1 cellular context compared by ENCODE assay signal in genomic region chr9:101350285-101350684, GRCh38.
TF ChIP-seq lines count a peak whose summit lies in the region.

No MANE protein-coding gene starts in this region.

TF ChIP-seq in HepG2, 621 proteins besides CTCF, POLR2A, EP300 and RAD21 (continued from another document and continues in another):
- TF ChIP-seq, protein P1, sequence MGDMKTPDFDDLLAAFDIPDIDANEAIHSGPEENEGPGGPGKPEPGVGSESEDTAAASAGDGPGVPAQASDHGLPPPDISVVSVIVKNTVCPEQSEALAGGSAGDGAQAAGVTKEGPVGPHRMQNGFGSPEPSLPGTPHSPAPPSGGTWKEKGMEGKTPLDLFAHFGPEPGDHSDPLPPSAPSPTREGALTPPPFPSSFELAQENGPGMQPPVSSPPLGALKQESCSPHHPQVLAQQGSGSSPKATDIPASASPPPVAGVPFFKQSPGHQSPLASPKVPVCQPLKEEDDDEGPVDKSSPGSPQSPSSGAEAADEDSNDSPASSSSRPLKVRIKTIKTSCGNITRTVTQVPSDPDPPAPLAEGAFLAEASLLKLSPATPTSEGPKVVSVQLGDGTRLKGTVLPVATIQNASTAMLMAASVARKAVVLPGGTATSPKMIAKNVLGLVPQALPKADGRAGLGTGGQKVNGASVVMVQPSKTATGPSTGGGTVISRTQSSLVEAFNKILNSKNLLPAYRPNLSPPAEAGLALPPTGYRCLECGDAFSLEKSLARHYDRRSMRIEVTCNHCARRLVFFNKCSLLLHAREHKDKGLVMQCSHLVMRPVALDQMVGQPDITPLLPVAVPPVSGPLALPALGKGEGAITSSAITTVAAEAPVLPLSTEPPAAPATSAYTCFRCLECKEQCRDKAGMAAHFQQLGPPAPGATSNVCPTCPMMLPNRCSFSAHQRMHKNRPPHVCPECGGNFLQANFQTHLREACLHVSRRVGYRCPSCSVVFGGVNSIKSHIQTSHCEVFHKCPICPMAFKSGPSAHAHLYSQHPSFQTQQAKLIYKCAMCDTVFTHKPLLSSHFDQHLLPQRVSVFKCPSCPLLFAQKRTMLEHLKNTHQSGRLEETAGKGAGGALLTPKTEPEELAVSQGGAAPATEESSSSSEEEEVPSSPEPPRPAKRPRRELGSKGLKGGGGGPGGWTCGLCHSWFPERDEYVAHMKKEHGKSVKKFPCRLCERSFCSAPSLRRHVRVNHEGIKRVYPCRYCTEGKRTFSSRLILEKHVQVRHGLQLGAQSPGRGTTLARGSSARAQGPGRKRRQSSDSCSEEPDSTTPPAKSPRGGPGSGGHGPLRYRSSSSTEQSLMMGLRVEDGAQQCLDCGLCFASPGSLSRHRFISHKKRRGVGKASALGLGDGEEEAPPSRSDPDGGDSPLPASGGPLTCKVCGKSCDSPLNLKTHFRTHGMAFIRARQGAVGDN (CRISPR knock-in tag; IDR thresholded peaks at IDR 0.05): no peak
- TF ChIP-seq PATZ1 (CRISPR knock-in tag; IDR thresholded peaks at IDR 0.05) (no peak), ZNF674 (CRISPR knock-in tag; IDR thresholded peaks at IDR 0.05; ENCODE audit: low read depth) (no peak), YEATS4 (CRISPR knock-in tag; IDR thresholded peaks at IDR 0.05; ENCODE audit: borderline replicate concordance) (no peak), TEAD3 (CRISPR knock-in tag; optimal IDR thresholded peaks at IDR 0.05; ENCODE audit: borderline replicate concordance) (peak; percentile 31), ZFY (CRISPR knock-in tag; IDR thresholded peaks at IDR 0.05) (no peak), ZNF264 (CRISPR knock-in tag; IDR thresholded peaks at IDR 0.05) (0 out of 2 replicates have a peak, but pooled peaks have one; percentile 25), ISL2 (CRISPR knock-in tag; IDR thresholded peaks at IDR 0.05) (peak; percentile 76; the same call in 1 of the 2 replicates), STAG1 (CRISPR knock-in tag; IDR thresholded peaks at IDR 0.05) (peak; percentile 36), TAF1 (CRISPR knock-in tag; IDR thresholded peaks at IDR 0.05) (no peak), RBM39 (IDR thresholded peaks at IDR 0.05; ENCODE audit: low read depth, low read length, poor library complexity, severe bottlenecking) (no peak), HDAC1 (CRISPR knock-in tag; IDR thresholded peaks at IDR 0.05) (0 out of 2 replicates have a peak, but pooled peaks have one; percentile 40), NAIF1 (CRISPR knock-in tag; IDR thresholded peaks at IDR 0.05; ENCODE audit: borderline replicate concordance) (no peak), ZNF10 (CRISPR knock-in tag; IDR thresholded peaks at IDR 0.05; ENCODE audit: borderline replicate concordance, low read depth) (no peak), GATA4 (IDR thresholded peaks at IDR 0.05; ENCODE audit: borderline replicate concordance, low read depth) (no peak), KAT8 (CRISPR knock-in tag; IDR thresholded peaks at IDR 0.05) (no peak), SOX6 (IDR thresholded peaks at IDR 0.05) (no peak), SOX6 (CRISPR knock-in tag; IDR thresholded peaks at IDR 0.05) (peak; percentile 31; the same call in 1 of the 2 replicates), RFX3 (CRISPR knock-in tag; IDR thresholded peaks at IDR 0.05) (no peak), ZNF33A (CRISPR knock-in tag; IDR thresholded peaks at IDR 0.05; ENCODE audit: borderline replicate concordance) (peak; percentile 77; the same call in 1 of the 2 replicates), ZNF770 (CRISPR knock-in tag; IDR thresholded peaks at IDR 0.05) (no peak), DPF2 (CRISPR knock-in tag; IDR thresholded peaks at IDR 0.05; ENCODE audit: borderline replicate concordance, low read depth) (0 out of 2 replicates have a peak, but pooled peaks have one; percentile 21), RCOR2 (CRISPR knock-in tag; IDR thresholded peaks at IDR 0.05) (no peak), SAP130 (CRISPR knock-in tag; IDR thresholded peaks at IDR 0.05; ENCODE audit: low read depth) (no peak), ZNF678 (CRISPR knock-in tag; IDR thresholded peaks at IDR 0.05) (no peak), ZNF496 (CRISPR knock-in tag; IDR thresholded peaks at IDR 0.05; ENCODE audit: insufficient replicate concordance) (no peak), ELF3 (CRISPR knock-in tag; IDR thresholded peaks at IDR 0.05) (no peak), EHMT2 (IDR thresholded peaks at IDR 0.05; ENCODE audit: borderline replicate concordance, low read depth, low read length) (no peak), GPN1 (CRISPR knock-in tag; IDR thresholded peaks at IDR 0.05; ENCODE audit: borderline replicate concordance) (no peak), ZNF782 (CRISPR knock-in tag; IDR thresholded peaks at IDR 0.05; ENCODE audit: borderline replicate concordance) (no peak), RBM22 (optimal IDR thresholded peaks at IDR 0.05; ENCODE audit: low read length) (no peak), FOXA1 (IDR thresholded peaks at IDR 0.05) (no peak), FOXA1 (CRISPR knock-in tag; IDR thresholded peaks at IDR 0.05) (peak; percentile 71), IKZF5 (CRISPR knock-in tag; IDR thresholded peaks at IDR 0.05) (no peak), ZBTB3 (CRISPR knock-in tag; IDR thresholded peaks at IDR 0.05; ENCODE audit: borderline replicate concordance, low read depth) (no peak), PHB2 (IDR thresholded peaks at IDR 0.05; ENCODE audit: partially characterized antibody) (no peak), THAP7 (CRISPR knock-in tag; IDR thresholded peaks at IDR 0.05) (no peak), SPEN (CRISPR knock-in tag; IDR thresholded peaks at IDR 0.05; ENCODE audit: low read depth) (no peak), HNF4G (IDR thresholded peaks at IDR 0.05; ENCODE audit: borderline replicate concordance, low read depth, low read length) (0 out of 2 replicates have a peak, but pooled peaks have one; percentile 24), HNF4G (CRISPR knock-in tag; IDR thresholded peaks at IDR 0.05; ENCODE audit: borderline replicate concordance, low read depth) (no peak), FOXA3 (CRISPR knock-in tag; IDR thresholded peaks at IDR 0.05) (peak; percentile 86), LCORL (IDR thresholded peaks at IDR 0.05) (no peak), LCORL (CRISPR knock-in tag; IDR thresholded peaks at IDR 0.05) (peak; percentile 84)
- TF ChIP-seq, protein P2, sequence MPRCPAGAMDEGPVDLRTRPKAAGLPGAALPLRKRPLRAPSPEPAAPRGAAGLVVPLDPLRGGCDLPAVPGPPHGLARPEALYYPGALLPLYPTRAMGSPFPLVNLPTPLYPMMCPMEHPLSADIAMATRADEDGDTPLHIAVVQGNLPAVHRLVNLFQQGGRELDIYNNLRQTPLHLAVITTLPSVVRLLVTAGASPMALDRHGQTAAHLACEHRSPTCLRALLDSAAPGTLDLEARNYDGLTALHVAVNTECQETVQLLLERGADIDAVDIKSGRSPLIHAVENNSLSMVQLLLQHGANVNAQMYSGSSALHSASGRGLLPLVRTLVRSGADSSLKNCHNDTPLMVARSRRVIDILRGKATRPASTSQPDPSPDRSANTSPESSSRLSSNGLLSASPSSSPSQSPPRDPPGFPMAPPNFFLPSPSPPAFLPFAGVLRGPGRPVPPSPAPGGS (CRISPR knock-in tag; IDR thresholded peaks at IDR 0.05): no peak
- TF ChIP-seq, protein P3, sequence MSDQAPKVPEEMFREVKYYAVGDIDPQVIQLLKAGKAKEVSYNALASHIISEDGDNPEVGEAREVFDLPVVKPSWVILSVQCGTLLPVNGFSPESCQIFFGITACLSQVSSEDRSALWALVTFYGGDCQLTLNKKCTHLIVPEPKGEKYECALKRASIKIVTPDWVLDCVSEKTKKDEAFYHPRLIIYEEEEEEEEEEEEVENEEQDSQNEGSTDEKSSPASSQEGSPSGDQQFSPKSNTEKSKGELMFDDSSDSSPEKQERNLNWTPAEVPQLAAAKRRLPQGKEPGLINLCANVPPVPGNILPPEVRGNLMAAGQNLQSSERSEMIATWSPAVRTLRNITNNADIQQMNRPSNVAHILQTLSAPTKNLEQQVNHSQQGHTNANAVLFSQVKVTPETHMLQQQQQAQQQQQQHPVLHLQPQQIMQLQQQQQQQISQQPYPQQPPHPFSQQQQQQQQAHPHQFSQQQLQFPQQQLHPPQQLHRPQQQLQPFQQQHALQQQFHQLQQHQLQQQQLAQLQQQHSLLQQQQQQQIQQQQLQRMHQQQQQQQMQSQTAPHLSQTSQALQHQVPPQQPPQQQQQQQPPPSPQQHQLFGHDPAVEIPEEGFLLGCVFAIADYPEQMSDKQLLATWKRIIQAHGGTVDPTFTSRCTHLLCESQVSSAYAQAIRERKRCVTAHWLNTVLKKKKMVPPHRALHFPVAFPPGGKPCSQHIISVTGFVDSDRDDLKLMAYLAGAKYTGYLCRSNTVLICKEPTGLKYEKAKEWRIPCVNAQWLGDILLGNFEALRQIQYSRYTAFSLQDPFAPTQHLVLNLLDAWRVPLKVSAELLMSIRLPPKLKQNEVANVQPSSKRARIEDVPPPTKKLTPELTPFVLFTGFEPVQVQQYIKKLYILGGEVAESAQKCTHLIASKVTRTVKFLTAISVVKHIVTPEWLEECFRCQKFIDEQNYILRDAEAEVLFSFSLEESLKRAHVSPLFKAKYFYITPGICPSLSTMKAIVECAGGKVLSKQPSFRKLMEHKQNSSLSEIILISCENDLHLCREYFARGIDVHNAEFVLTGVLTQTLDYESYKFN (CRISPR knock-in tag; conservative IDR thresholded peaks at IDR 0.05): peak; percentile 81
- TF ChIP-seq, protein P4, sequence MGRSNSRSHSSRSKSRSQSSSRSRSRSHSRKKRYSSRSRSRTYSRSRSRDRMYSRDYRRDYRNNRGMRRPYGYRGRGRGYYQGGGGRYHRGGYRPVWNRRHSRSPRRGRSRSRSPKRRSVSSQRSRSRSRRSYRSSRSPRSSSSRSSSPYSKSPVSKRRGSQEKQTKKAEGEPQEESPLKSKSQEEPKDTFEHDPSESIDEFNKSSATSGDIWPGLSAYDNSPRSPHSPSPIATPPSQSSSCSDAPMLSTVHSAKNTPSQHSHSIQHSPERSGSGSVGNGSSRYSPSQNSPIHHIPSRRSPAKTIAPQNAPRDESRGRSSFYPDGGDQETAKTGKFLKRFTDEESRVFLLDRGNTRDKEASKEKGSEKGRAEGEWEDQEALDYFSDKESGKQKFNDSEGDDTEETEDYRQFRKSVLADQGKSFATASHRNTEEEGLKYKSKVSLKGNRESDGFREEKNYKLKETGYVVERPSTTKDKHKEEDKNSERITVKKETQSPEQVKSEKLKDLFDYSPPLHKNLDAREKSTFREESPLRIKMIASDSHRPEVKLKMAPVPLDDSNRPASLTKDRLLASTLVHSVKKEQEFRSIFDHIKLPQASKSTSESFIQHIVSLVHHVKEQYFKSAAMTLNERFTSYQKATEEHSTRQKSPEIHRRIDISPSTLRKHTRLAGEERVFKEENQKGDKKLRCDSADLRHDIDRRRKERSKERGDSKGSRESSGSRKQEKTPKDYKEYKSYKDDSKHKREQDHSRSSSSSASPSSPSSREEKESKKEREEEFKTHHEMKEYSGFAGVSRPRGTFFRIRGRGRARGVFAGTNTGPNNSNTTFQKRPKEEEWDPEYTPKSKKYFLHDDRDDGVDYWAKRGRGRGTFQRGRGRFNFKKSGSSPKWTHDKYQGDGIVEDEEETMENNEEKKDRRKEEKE (IDR thresholded peaks at IDR 0.05): no peak
- TF ChIP-seq, protein P5, sequence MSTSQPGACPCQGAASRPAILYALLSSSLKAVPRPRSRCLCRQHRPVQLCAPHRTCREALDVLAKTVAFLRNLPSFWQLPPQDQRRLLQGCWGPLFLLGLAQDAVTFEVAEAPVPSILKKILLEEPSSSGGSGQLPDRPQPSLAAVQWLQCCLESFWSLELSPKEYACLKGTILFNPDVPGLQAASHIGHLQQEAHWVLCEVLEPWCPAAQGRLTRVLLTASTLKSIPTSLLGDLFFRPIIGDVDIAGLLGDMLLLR (CRISPR knock-in tag; IDR thresholded peaks at IDR 0.05): no peak
